ENCODE assay signal across 8 cellular contexts in genomic region chr6:150417899-150418824, GRCh38. TPM values are rescaled to one million over a fixed set of nuclear protein-coding genes. Genes with fewer than 3 reads are reported as not detected.
DNase-seq lines count a peak whose midpoint lies in the region; ATAC-seq lines count a peak whose summit lies in the region.

No MANE protein-coding gene starts in this region.

- peaks cover 40% of the 10 kb centered on the region for H3K4me1 Mint-ChIP-seq in stimulated activated naive CD8-positive, alpha-beta T cell treated with anti-CD3 and anti-CD28 coated beads, Interleukin-15, amount 100 ng/mL, for 72 hours

- H3K9me3 ChIP-seq in Karpas-422 (ENCODE audit: low read length): no peaks in the 10 kb centered on the region

- peak overlapping the region; percentile 67 to 81 for H3K4me3 Mint-ChIP-seq in stimulated activated naive CD8-positive, alpha-beta T cell treated with anti-CD3 and anti-CD28 coated beads, Interleukin-15, amount 100 ng/mL, for 72 hours

- peak overlapping the region; percentile 76 for H2AFZ ChIP-seq in Karpas-422 (ENCODE audit: low read length)

- H3K27ac ChIP-seq in Karpas-422 (ENCODE audit: low read length): peak overlapping the region; percentile 87

- peaks cover 41% of the 10 kb centered on the region for H3K27me3 Mint-ChIP-seq in stimulated activated naive CD8-positive, alpha-beta T cell treated with anti-CD3 and anti-CD28 coated beads, Interleukin-15, amount 100 ng/mL, for 72 hours

- peak overlapping the region; percentile 68 for H3K9ac ChIP-seq in Karpas-422 (ENCODE audit: low read length)

- peak overlapping the region; percentile 98 to 99 for H3K27ac Mint-ChIP-seq in stimulated activated naive CD8-positive, alpha-beta T cell treated with anti-CD3 and anti-CD28 coated beads, Interleukin-15, amount 100 ng/mL, for 72 hours

- H3K4me2 ChIP-seq in Karpas-422 (ENCODE audit: low read depth, low read length, poor library complexity, severe bottlenecking): peak overlapping the region; percentile 94

- peak; percentile 39 to 51 for DNase-seq in NCI-H2081 (lab: John Stamatoyannopoulos, UW)
- no peak for DNase-seq in NCI-H2081 treated with DMSO at 0.1 percent for 48 hours (lab: John Stamatoyannopoulos, UW)
- DNase-seq in Karpas-422: peak; percentile 93
- DNase-seq in SIG-M5 (lab: John Stamatoyannopoulos, UW): peak; percentile 58
- DNase-seq in cerebellar cortex (ENCODE audit: low spot score): peak; percentile 72
- DNase-seq in left kidney (ENCODE audit: low read depth, low spot score): peak; percentile 91
- peak; percentile 49 to 51 for DNase-seq in stimulated activated naive CD8-positive, alpha-beta T cell treated with anti-CD3 and anti-CD28 coated beads, Interleukin-15, amount 100 ng/mL, for 72 hours

- no peaks in the 10 kb centered on the region for H3K9me2 ChIP-seq in Karpas-422 (replicated peaks; ENCODE audit: insufficient read depth, low read length)

- peaks cover 0 to 13% of the 10 kb centered on the region in 2 donors for H3K9me3 Mint-ChIP-seq in stimulated activated naive CD8-positive, alpha-beta T cell treated with anti-CD3 and anti-CD28 coated beads, Interleukin-15, amount 100 ng/mL, for 72 hours

- no peaks in the 10 kb centered on the region for H3K79me2 ChIP-seq in Karpas-422 (ENCODE audit: low read length)

- peaks cover 32% of the 10 kb centered on the region for H3K4me1 ChIP-seq in Karpas-422 (ENCODE audit: low read length)

- H4K20me1 ChIP-seq in Karpas-422 (ENCODE audit: insufficient read depth, low read depth, low read length): no peaks in the 10 kb centered on the region

- no peaks in the 10 kb centered on the region for H3K36me3 ChIP-seq in Karpas-422 (ENCODE audit: insufficient read depth, low read length)

- H3K27me3 ChIP-seq in Karpas-422 (ENCODE audit: low read length): no peaks in the 10 kb centered on the region

- H3K4me3 ChIP-seq in Karpas-422 (ENCODE audit: low read length): peak overlapping the region; percentile 62

- ATAC-seq in GM21526 (IDR thresholded peaks at IDR 0.05; ENCODE audit: low FRiP score, unreplicated experiment): peak; percentile 78
- peak; percentile 82 for ATAC-seq in stimulated activated naive CD8-positive, alpha-beta T cell treated with anti-CD3 and anti-CD28 coated beads, Interleukin-15, amount 100 ng/mL, for 72 hours

RNA-seq across cellular contexts. Expression of gene IYD, which starts 49.4 kb away (rescaled TPM):
- total RNA-seq in Karpas-422 (2014; rRNA removed; shearing (Covaris generic); ENCODE audit: low replicate concordance): not detected in 2 replicates
